In the genomic region with DNA sequence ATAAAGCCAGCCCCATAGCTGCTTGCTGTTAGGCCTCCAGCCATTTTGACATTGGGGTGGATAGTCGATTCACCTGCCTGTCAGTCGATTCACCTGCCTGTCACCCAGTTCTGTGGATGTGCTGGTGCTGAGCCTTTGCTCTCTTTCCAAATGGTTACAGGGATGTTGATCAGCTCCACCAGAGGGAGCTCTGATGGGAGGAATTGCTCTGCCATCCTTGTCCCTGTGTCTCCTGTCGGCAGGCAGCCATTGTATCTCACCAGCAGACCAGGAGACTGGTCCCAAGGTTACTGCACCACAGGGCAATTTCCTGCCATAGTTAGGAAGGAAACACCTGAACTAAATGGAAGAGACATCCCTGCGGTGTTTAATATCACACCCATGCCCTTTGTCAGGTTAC, we compare ENCODE assay signal across 8 cellular contexts. TPM values are rescaled to one million over a fixed set of nuclear protein-coding genes. Genes with fewer than 3 reads are reported as not detected.
DNase-seq lines count a peak whose midpoint lies in the region; ATAC-seq and TF ChIP-seq lines count a peak whose summit lies in the region.

No MANE protein-coding gene starts in this region.

- no peaks in the 10 kb centered on the region for H3K9me3 ChIP-seq in right lobe of liver

- no peaks in the 10 kb centered on the region for H3K27me3 Mint-ChIP-seq in brain

- 47% methylated on average over 4 of the region's 4 CpGs for WGBS in right lobe of liver (ENCODE audit: insufficient coverage, low coverage, low lambda C conversion rate, missing lambda C conversion rate)

- no peak overlapping the region for H3K27ac ChIP-seq in right lobe of liver

- no peak overlapping the region for H3K4me3 Mint-ChIP-seq in brain

- H3K36me3 ChIP-seq in right lobe of liver, result peaks cover 0 to 35% (median 17%) of the 10 kb centered on the region in 4 donors

- peak; percentile 41 for DNase-seq in stimulated activated CD4-positive, alpha-beta T cell treated with anti-CD3 and anti-CD28 coated beads, Interleukin-15, amount 100 ng/mL, for 24 hours
- DNase-seq in stimulated activated CD4-positive, alpha-beta T cell treated with anti-CD3 and anti-CD28 coated beads, Interleukin-4, amount 100 ng/mL, for 4 hours, result no peak
- peak; percentile 26 for DNase-seq in NCI-H146 treated with DMSO at 0.1 percent for 48 hours (lab: John Stamatoyannopoulos, UW; ENCODE audit: unreplicated experiment)
- peak in 1 of 3 donors; percentile 65 for DNase-seq in right lobe of liver
- DNase-seq in central memory CD4-positive, alpha-beta T cell, result no peak
- no peak for DNase-seq in NCI-H187 treated with DMSO at 0.1 percent for 48 hours (lab: John Stamatoyannopoulos, UW)

- H3K36me3 Mint-ChIP-seq in brain, result peaks cover 50% of the 10 kb centered on the region

- H3K4me3 ChIP-seq in right lobe of liver, result no peak overlapping the region

- no peak for TF ChIP-seq POLR2A in right lobe of liver (IDR thresholded peaks at IDR 0.05)

- H3K27ac Mint-ChIP-seq in brain, result peak overlapping the region in 3 of 5 experiments; percentile 21 to 83 (median 67)

- TF ChIP-seq CTCF in brain (conservative IDR thresholded peaks at IDR 0.05) (peak; percentile 51 to 60), right lobe of liver (IDR thresholded peaks at IDR 0.05) (peak; percentile 58 to 68 (median 64))

- ATAC-seq in right lobe of liver (peak; percentile 45 to 85 (median 79)), GM18907 (IDR thresholded peaks at IDR 0.05; ENCODE audit: unreplicated experiment) (no peak)

- H3K4me1 ChIP-seq in right lobe of liver, result peaks cover 0 to 8% (median 0%) of the 10 kb centered on the region in 4 donors

- H3K4me1 Mint-ChIP-seq in brain, result peaks cover 34% of the 10 kb centered on the region

- no peaks in the 10 kb centered on the region for H3K27me3 ChIP-seq in right lobe of liver

- H3K9me3 Mint-ChIP-seq in brain, result no peaks in the 10 kb centered on the region

- intact Hi-C loops in right lobe of liver (cut with DNase I), result loop anchor here in 1 of 2 donors (5.0 kb wide), 1 partner anchor 34 kb away; a partner anchor contains a TSS

RNA-seq across cellular contexts. Expression of a gene that starts 6.1 kb away (rescaled TPM):
- polyA plus RNA-seq in brain (ENCODE audit: insufficient read depth, low read depth, low replicate concordance), result 2.3 TPM
- total RNA-seq in right lobe of liver, result 10 to 100 TPM in 2 of 6 experiments, 1 to 10 TPM in 4; 5.6 to 22.6 (median 7.4) TPM

RNA-seq across cellular contexts. Expression of a gene that starts 34.7 kb away (rescaled TPM):
- 5.2 TPM for polyA plus RNA-seq in brain (ENCODE audit: insufficient read depth, low read depth, low replicate concordance)
- total RNA-seq in right lobe of liver, result 10 to 100 TPM; 10.8 to 49.1 (median 22.6) TPM

Comparison
In these comparisons a context has a peak if more than half of its experiments do, and no peak if none do; other contexts are left out.
1. DNase-seq: peak in stimulated activated CD4-positive, alpha-beta T cell treated with anti-CD3 and anti-CD28 coated beads, Interleukin-15, amount 100 ng/mL, for 24 hours (single experiment) and NCI-H146 treated with DMSO at 0.1 percent for 48 hours (single experiment); none in stimulated activated CD4-positive, alpha-beta T cell treated with anti-CD3 and anti-CD28 coated beads, Interleukin-4, amount 100 ng/mL, for 4 hours (0 of 2), central memory CD4-positive, alpha-beta T cell (single experiment) and NCI-H187 treated with DMSO at 0.1 percent for 48 hours (single experiment).